Comparison of ENCODE assay signal across 8 cellular contexts in genomic region chr18:44679056-44679911, GRCh38. TPM values are rescaled to one million over a fixed set of nuclear protein-coding genes. Genes with fewer than 3 reads are reported as not detected.
DNase-seq lines count a peak whose midpoint lies in the region; ATAC-seq and TF ChIP-seq lines count a peak whose summit lies in the region.

No MANE protein-coding gene starts in this region.

- no peaks in the 10 kb centered on the region for H3K36me3 ChIP-seq in CD8-positive, alpha-beta T cell (ENCODE audit: insufficient read depth, low read length)
- H3K36me3 ChIP-seq in endodermal cell (ENCODE audit: control insufficient read depth, insufficient read depth, low read length): no peaks in the 10 kb centered on the region

- H3K4me1 ChIP-seq in CD8-positive, alpha-beta T cell (ENCODE audit: insufficient read depth, low read length): peaks cover 4% of the 10 kb centered on the region
- H3K4me1 ChIP-seq in endodermal cell (ENCODE audit: control insufficient read depth, insufficient read depth, low read length): peaks cover 11% of the 10 kb centered on the region

- no peaks in the 10 kb centered on the region for H3K36me3 Mint-ChIP-seq in CD8-positive, alpha-beta T cell
- H3K36me3 Mint-ChIP-seq in activated CD8-positive, alpha-beta memory T cell treated with anti-CD3 and anti-CD28 coated beads, Interleukin-2, amount 10 ng/mL, durations not matched to agents 7 days and 5 days: peaks cover 9% of the 10 kb centered on the region
- no peaks in the 10 kb centered on the region for H3K36me3 Mint-ChIP-seq in endodermal cell (ENCODE audit: low read depth)
- H3K36me3 Mint-ChIP-seq in mesothelial cell of epicardium: no peaks in the 10 kb centered on the region

- H3K4me3 Mint-ChIP-seq in CD8-positive, alpha-beta T cell: peak overlapping the region; percentile 85
- H3K4me3 Mint-ChIP-seq in activated CD8-positive, alpha-beta memory T cell treated with anti-CD3 and anti-CD28 coated beads, Interleukin-2, amount 10 ng/mL, durations not matched to agents 7 days and 5 days: no peak overlapping the region
- H3K4me3 Mint-ChIP-seq in endodermal cell (no peak overlapping the region), mesothelial cell of epicardium (peak overlapping the region; percentile 64)

- H3K27ac Mint-ChIP-seq in CD8-positive, alpha-beta T cell: no peak overlapping the region
- H3K27ac Mint-ChIP-seq in activated CD8-positive, alpha-beta memory T cell treated with anti-CD3 and anti-CD28 coated beads, Interleukin-2, amount 10 ng/mL, durations not matched to agents 7 days and 5 days: peak overlapping the region; percentile 54
- H3K27ac Mint-ChIP-seq in endodermal cell: no peak overlapping the region
- H3K27ac Mint-ChIP-seq in mesothelial cell of epicardium: no peak overlapping the region

- peak overlapping the region; percentile 44 for H3K27ac ChIP-seq in CD8-positive, alpha-beta T cell (ENCODE audit: low read depth, low read length)
- H3K27ac ChIP-seq in endodermal cell (ENCODE audit: low read depth, low read length): peak overlapping the region; percentile 87

- POLR2A ChIA-PET in CD8-positive, alpha-beta T cell (lab: Charles Lee): no interaction called here

- TF ChIP-seq CTCF in CD8-positive, alpha-beta T cell (IDR thresholded peaks at IDR 0.05): peak; percentile 50
- TF ChIP-seq CTCF in endodermal cell (conservative IDR thresholded peaks at IDR 0.05) (peak; percentile 73), mesothelial cell of epicardium (IDR thresholded peaks at IDR 0.05; ENCODE audit: unreplicated experiment) (peak; percentile 17)

- no peaks in the 10 kb centered on the region for H3K27me3 ChIP-seq in CD8-positive, alpha-beta T cell (ENCODE audit: insufficient read depth, low read length)
- H3K27me3 ChIP-seq in endodermal cell (ENCODE audit: control insufficient read depth, insufficient read depth, low read length, poor library complexity, severe bottlenecking): no peaks in the 10 kb centered on the region

- CTCF ChIA-PET in CD8-positive, alpha-beta T cell (lab: Charles Lee): interaction anchor here (0.6 kb wide), 1 partner anchor 365 kb away, joined by 3 read pairs; no protein-coding TSS in a partner anchor
- CTCF ChIA-PET in activated CD8-positive, alpha-beta memory T cell treated with anti-CD3 and anti-CD28 coated beads, Interleukin-2, amount 10 ng/mL, durations not matched to agents 7 days and 5 days (lab: Charles Lee): interaction anchor here (0.8 to 2.7 kb wide), 19 partner anchors 8 to 549 kb away, joined by 3 to 12 read pairs (median 5); no protein-coding TSS in a partner anchor

- 0% methylated on average over 1 to 101 of the region's 102 CpGs for WGBS in endodermal cell (ENCODE audit: insufficient coverage in 1 of 2, insufficient read length in 1 of 2), 2 experiments

- peak overlapping the region; percentile 54 for H3K4me3 ChIP-seq in CD8-positive, alpha-beta T cell (ENCODE audit: low read depth, low read length)
- peak overlapping the region; percentile 75 for H3K4me3 ChIP-seq in endodermal cell (ENCODE audit: low read length)

- H3K9me3 ChIP-seq in CD8-positive, alpha-beta T cell (ENCODE audit: low read length): no peaks in the 10 kb centered on the region
- no peaks in the 10 kb centered on the region for H3K9me3 ChIP-seq in endodermal cell (ENCODE audit: control insufficient read depth, low read length)

- intact Hi-C loops in CD8-positive, alpha-beta T cell (cut with DNase I, micrococcal nuclease): loop anchor here in 1 of 2 experiments (2.0 kb wide), 1 partner anchor 534 kb away; no protein-coding TSS in a partner anchor

- no peaks in the 10 kb centered on the region for H3K9me3 Mint-ChIP-seq in CD8-positive, alpha-beta T cell
- no peaks in the 10 kb centered on the region for H3K9me3 Mint-ChIP-seq in activated CD8-positive, alpha-beta memory T cell treated with anti-CD3 and anti-CD28 coated beads, Interleukin-2, amount 10 ng/mL, durations not matched to agents 7 days and 5 days (ENCODE audit: low read depth)
- no peaks in the 10 kb centered on the region for H3K9me3 Mint-ChIP-seq in endodermal cell
- no peaks in the 10 kb centered on the region for H3K9me3 Mint-ChIP-seq in mesothelial cell of epicardium

- H3K4me1 Mint-ChIP-seq in CD8-positive, alpha-beta T cell (ENCODE audit: low read depth): peaks cover 7% of the 10 kb centered on the region
- H3K4me1 Mint-ChIP-seq in activated CD8-positive, alpha-beta memory T cell treated with anti-CD3 and anti-CD28 coated beads, Interleukin-2, amount 10 ng/mL, durations not matched to agents 7 days and 5 days: peaks cover 18% of the 10 kb centered on the region
- peaks cover 10% of the 10 kb centered on the region for H3K4me1 Mint-ChIP-seq in endodermal cell
- peaks cover 3% of the 10 kb centered on the region for H3K4me1 Mint-ChIP-seq in mesothelial cell of epicardium

- peaks cover 15% of the 10 kb centered on the region for H3K27me3 Mint-ChIP-seq in CD8-positive, alpha-beta T cell (ENCODE audit: low read depth)
- H3K27me3 Mint-ChIP-seq in activated CD8-positive, alpha-beta memory T cell treated with anti-CD3 and anti-CD28 coated beads, Interleukin-2, amount 10 ng/mL, durations not matched to agents 7 days and 5 days: peaks cover 9% of the 10 kb centered on the region
- H3K27me3 Mint-ChIP-seq in endodermal cell (ENCODE audit: insufficient read depth): peaks cover 10% of the 10 kb centered on the region
- H3K27me3 Mint-ChIP-seq in mesothelial cell of epicardium (ENCODE audit: low read depth): no peaks in the 10 kb centered on the region

- DNase-seq in CD8-positive, alpha-beta T cell: peak; percentile 18 to 72 (median 56)
- DNase-seq in NCI-H69 (lab: John Stamatoyannopoulos, UW) (peak; percentile 98), endodermal cell (peak; percentile 91), mesothelial cell of epicardium (ENCODE audit: low spot score in 2 of 2, unreplicated experiment in 2 of 2) (peak; percentile 58 to 81)
- DNase-seq in activated CD8-positive, alpha-beta memory T cell treated with anti-CD3 and anti-CD28 coated beads, Interleukin-2, amount 10 ng/mL, durations not matched to agents 7 days and 5 days: peak; percentile 89
- DNase-seq in stimulated activated CD8-positive, alpha-beta memory T cell treated with anti-CD3 and anti-CD28 coated beads, Interleukin-15, amount 100 ng/mL, for 4 hours (ENCODE audit: low read depth in 2 of 2): peak; percentile 41 to 53

- peak; percentile 88 for ATAC-seq in CD8-positive, alpha-beta T cell
- ATAC-seq in GM19395 (IDR thresholded peaks at IDR 0.05; ENCODE audit: unreplicated experiment) (peak; percentile 86), HG03521 (IDR thresholded peaks at IDR 0.05; ENCODE audit: unreplicated experiment) (peak; percentile 87)
- ATAC-seq in activated CD8-positive, alpha-beta memory T cell treated with anti-CD3 and anti-CD28 coated beads, Interleukin-2, amount 10 ng/mL, durations not matched to agents 7 days and 5 days: peak; percentile 92

- peak overlapping the region; percentile 64 for H3K9ac ChIP-seq in endodermal cell (ENCODE audit: extremely low read depth, low read length, poor library complexity, severe bottlenecking)

RNA-seq across cellular contexts. Expression of gene SETBP1, which starts 1.4 kb away (rescaled TPM):
- 1 to 10 TPM in 1 of 2 experiments, under 1 TPM in 1; 0.90 to 2.1 TPM for total RNA-seq in CD8-positive, alpha-beta T cell
- 10 to 100 TPM; 25.2 to 30.3 TPM for total RNA-seq in activated CD8-positive, alpha-beta memory T cell treated with anti-CD3 and anti-CD28 coated beads, Interleukin-2, amount 10 ng/mL, durations not matched to agents 7 days and 5 days
- 10 to 100 TPM; 17.3 to 20.1 TPM for total RNA-seq in endodermal cell
- 18.5 TPM for polyA plus RNA-seq in endodermal cell (2013, experiment 1 of 2)
- 16.6 TPM for polyA plus RNA-seq in endodermal cell (2013, experiment 2 of 2)
- 44.6 to 47.7 TPM (median 46.0 TPM) in 3 replicates for total RNA-seq in mesothelial cell of epicardium

Comparison
In these comparisons a context has a peak if more than half of its experiments do, and no peak if none do; other contexts are left out.
1. Peak in every context shown above with its lines: DNase-seq, ATAC-seq, H3K4me3 ChIP-seq and H3K27ac ChIP-seq.
2. DNase-seq: peak in every context shown above with its lines; median percentile 98 in NCI-H69; 91 in endodermal cell; 89 in activated CD8-positive, alpha-beta memory T cell treated with anti-CD3 and anti-CD28 coated beads, Interleukin-2, amount 10 ng/mL, durations not matched to agents 7 days and 5 days; 70 in mesothelial cell of epicardium; 56 in CD8-positive, alpha-beta T cell; 47 in stimulated activated CD8-positive, alpha-beta memory T cell treated with anti-CD3 and anti-CD28 coated beads, Interleukin-15, amount 100 ng/mL, for 4 hours.
3. H3K4me3 Mint-ChIP-seq: peak in CD8-positive, alpha-beta T cell (single experiment) and mesothelial cell of epicardium (single experiment); none in activated CD8-positive, alpha-beta memory T cell treated with anti-CD3 and anti-CD28 coated beads, Interleukin-2, amount 10 ng/mL, durations not matched to agents 7 days and 5 days (single experiment) and endodermal cell (single experiment).
4. CTCF ChIP-seq: peak in every context shown above with its lines; median percentile 73 in endodermal cell; 50 in CD8-positive, alpha-beta T cell; 17 in mesothelial cell of epicardium.
5. RNA of gene SETBP1, which starts 1.4 kb away (total RNA-seq): 44.6 to 47.7 TPM in mesothelial cell of epicardium, 25.2 to 30.3 TPM in activated CD8-positive, alpha-beta memory T cell treated with anti-CD3 and anti-CD28 coated beads, Interleukin-2, amount 10 ng/mL, durations not matched to agents 7 days and 5 days and 17.3 to 20.1 TPM in endodermal cell; 0.90 to 2.1 TPM in CD8-positive, alpha-beta T cell; every median in the first group is over 4 times any median in the second.